ENCODE assay signal across 28 cellular contexts in the genomic region with DNA sequence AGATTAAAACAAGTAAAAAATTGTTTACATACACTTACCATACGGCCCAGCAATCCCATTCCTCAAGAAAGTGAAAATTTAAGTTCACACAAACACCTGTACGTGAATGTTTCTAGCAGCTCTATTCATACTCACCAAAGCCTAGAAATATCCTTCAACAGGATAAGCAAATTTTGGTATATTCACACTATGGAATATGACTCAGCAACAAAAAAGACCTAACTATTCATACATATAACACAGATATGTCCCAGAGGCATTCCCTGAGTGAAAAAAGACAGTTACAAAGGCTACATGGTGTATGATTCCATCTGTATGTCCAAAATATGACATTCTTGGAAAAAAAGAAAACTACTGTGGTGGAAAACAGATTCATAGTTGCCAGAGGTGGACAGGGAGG.
"Had no signal": no experiment of that assay in that cellular context is flagged by ENCODE, and none has a peak within 500 bp of the region (broad histone marks: within the 10 kb centered on the region; RNA-seq: fewer than 3 reads in every experiment).

No MANE protein-coding gene starts in this region.

- H3K27ac ChIP-seq: colonic mucosa, coronary artery, dorsolateral prefrontal cortex, epithelial cell of prostate, esophagus muscularis mucosa, esophagus squamous epithelium, foreskin keratinocyte, gastrocnemius medialis, gastroesophageal sphincter, heart left ventricle, heart right ventricle had no signal

- ATAC-seq: effector memory CD8-positive, alpha-beta T cell; esophagus mucosa; foreskin keratinocyte; gastrocnemius medialis; gastroesophageal sphincter; heart left ventricle; heart right ventricle had no signal

- H3K36me3 ChIP-seq: colonic mucosa, esophagus squamous epithelium, gastrocnemius medialis had no signal

- H3K27me3 ChIP-seq: colonic mucosa, dorsolateral prefrontal cortex, esophagus muscularis mucosa, esophagus squamous epithelium, gastrocnemius medialis, gastroesophageal sphincter, heart left ventricle, heart right ventricle had no signal

- H3K4me1 ChIP-seq: colonic mucosa, esophagus squamous epithelium, foreskin keratinocyte, gastrocnemius medialis, gastroesophageal sphincter had no signal

- DNase-seq: colonic mucosa; cortex of kidney; dermis blood vessel endothelial cell; dorsolateral prefrontal cortex; effector CD4-positive, alpha-beta T cell; effector CD8-positive, alpha-beta T cell; effector memory CD4-positive, alpha-beta T cell; effector memory CD8-positive, alpha-beta T cell; endodermal cell; erythroblast; esophagus squamous epithelium; foreskin fibroblast; foreskin keratinocyte; foreskin melanocyte; gastrocnemius medialis; glutamatergic neuron; head of caudate nucleus; heart left ventricle; heart right ventricle had no signal

- H3K4me3 ChIP-seq: colonic mucosa, coronary artery, dorsolateral prefrontal cortex, esophagus muscularis mucosa, esophagus squamous epithelium, gastrocnemius medialis, gastroesophageal sphincter, heart left ventricle, heart right ventricle had no signal

- H3K9me3 ChIP-seq: colonic mucosa, esophagus muscularis mucosa, esophagus squamous epithelium, gastrocnemius medialis, gastroesophageal sphincter, heart left ventricle had no signal

- FAIRE-seq: colon, endometrium, endothelial cell of umbilical vein, frontal cortex had no signal
